Comparison of ENCODE assay signal across 9 cellular contexts in genomic region chr15:77440378-77440999, GRCh38. TPM values are rescaled to one million over a fixed set of nuclear protein-coding genes. Genes with fewer than 3 reads are reported as not detected.
DNase-seq lines count a peak whose midpoint lies in the region; ATAC-seq and TF ChIP-seq lines count a peak whose summit lies in the region.
"Had no signal": no experiment of that assay in that cellular context is flagged by ENCODE, and none has a peak within 500 bp of the region (broad histone marks: within the 10 kb centered on the region; RNA-seq: fewer than 3 reads in every experiment).

No MANE protein-coding gene starts in this region.

- H3K27ac ChIP-seq in psoas muscle: peak overlapping the region; percentile 54

- TF ChIP-seq CTCF in psoas muscle (IDR thresholded peaks at IDR 0.05): no peak

- H3K9me3 ChIP-seq in psoas muscle: no peaks in the 10 kb centered on the region

- peaks cover 29% of the 10 kb centered on the region for H3K4me1 ChIP-seq in psoas muscle

- peak overlapping the region; percentile 9 for H3K4me3 ChIP-seq in psoas muscle

- H3K27me3 ChIP-seq in psoas muscle (ENCODE audit: insufficient read depth in 3 of 3, low read length in 2 of 3): no peaks in the 10 kb centered on the region

- peak; percentile 79 for ATAC-seq in GM19035 (IDR thresholded peaks at IDR 0.05; ENCODE audit: unreplicated experiment)
- peak; percentile 70 for ATAC-seq in HG02884 (IDR thresholded peaks at IDR 0.05; ENCODE audit: unreplicated experiment)
- peak; percentile 85 to 96 (median 90) for ATAC-seq in psoas muscle

- intact Hi-C loops in psoas muscle (cut with DNase I): no loop called here

- peak; percentile 66 for DNase-seq in RPMI7951 (ENCODE audit: low read depth)
- DNase-seq in psoas muscle: no peak
- DNase-seq in NCI-H1105 treated with DMSO at 0.1 percent for 48 hours (lab: John Stamatoyannopoulos, UW): no peak
- DNase-seq in erythroblast (lab: John Stamatoyannopoulos, UW): no peak
- no peak for DNase-seq in NCI-H345 treated with DMSO at 0.1 percent for 48 hours (lab: John Stamatoyannopoulos, UW; ENCODE audit: unreplicated experiment)
- DNase-seq: activated CD4-positive, alpha-beta T cell treated with anti-CD3 and anti-CD28 coated beads, Interleukin-2, amount 50 U/mL, for 1 hour; NCI-H2029 had no signal

- TF ChIP-seq POLR2A in erythroblast (IDR thresholded peaks at IDR 0.05; ENCODE audit: low read length): no peak

- no peaks in the 10 kb centered on the region for H3K36me3 ChIP-seq in psoas muscle (ENCODE audit: insufficient read depth in 1 of 2, low read depth in 1 of 2)

- WGBS in psoas muscle, 3 donors: 47 to 57% (median 53%) methylated on average over 3 of the region's 3 CpGs

RNA-seq across cellular contexts. Expression of gene HMG20A, which starts 19.8 kb away (rescaled TPM):
- 28.4 and 37.8 TPM in 2 replicates for total RNA-seq in RPMI7951 (2014; rRNA removed; shearing (Covaris generic))
- 10 to 100 TPM; 29.3 to 38.3 (median 31.5) TPM for total RNA-seq in psoas muscle
- 10 to 100 TPM in 2 of 3 donors, 1 to 10 TPM in 1; 9.7 to 20.5 (median 11.0) TPM for polyA plus RNA-seq in psoas muscle

RNA-seq across cellular contexts. Expression of gene PEAK1, which starts 20.6 kb away (rescaled TPM):
- 13.5 and 21.4 TPM in 2 replicates for total RNA-seq in RPMI7951 (2014; rRNA removed; shearing (Covaris generic))
- total RNA-seq in psoas muscle: 10 to 100 TPM; 25.3 to 32.1 (median 28.8) TPM
- polyA plus RNA-seq in psoas muscle: 10 to 100 TPM in 1 of 3 donors, 1 to 10 TPM in 2; 4.0 to 10.8 (median 4.4) TPM
